15 cellular contexts compared by ENCODE assay signal in genomic region chr17:17175917-17176316, GRCh38. TPM values are rescaled to one million over a fixed set of nuclear protein-coding genes. Genes with fewer than 3 reads are reported as not detected.
DNase-seq lines count a peak whose midpoint lies in the region; ATAC-seq and TF ChIP-seq lines count a peak whose summit lies in the region.
"Had no signal": no experiment of that assay in that cellular context is flagged by ENCODE, and none has a peak within 500 bp of the region (broad histone marks: within the 10 kb centered on the region; RNA-seq: fewer than 3 reads in every experiment).

No MANE protein-coding gene starts in this region.

- peaks cover 16 to 98% (median 55%) of the 10 kb centered on the region in 6 donors for H3K4me1 ChIP-seq in spleen
- H3K4me1 ChIP-seq: testis had no signal

- no peaks in the 10 kb centered on the region for H3K9me3 Mint-ChIP-seq in activated T-cell treated with anti-CD3 and anti-CD28 coated beads, Interleukin-2, amount 50 U/mL, for 72 hours
- H3K9me3 Mint-ChIP-seq in activated naive CD4-positive, alpha-beta T cell treated with anti-CD3 and anti-CD28 coated beads, Interleukin-2, amount 50 U/mL, for 24 hours = no peaks in the 10 kb centered on the region

- H3K4me3 Mint-ChIP-seq in activated T-cell treated with anti-CD3 and anti-CD28 coated beads, Interleukin-2, amount 50 U/mL, for 72 hours = peak overlapping the region; percentile 53 to 74
- H3K4me3 Mint-ChIP-seq in activated naive CD4-positive, alpha-beta T cell treated with anti-CD3 and anti-CD28 coated beads, Interleukin-2, amount 50 U/mL, for 24 hours = peak overlapping the region; percentile 59

- H3K27me3 ChIP-seq in spleen (replicated peaks in 1 of 7) = no peaks in the 10 kb centered on the region
- H3K27me3 ChIP-seq: body of pancreas, testis had no signal

- no peak for TF ChIP-seq CTCF in spleen (IDR thresholded peaks at IDR 0.05 in 8 of 11, conservative IDR thresholded peaks at IDR 0.05 in 3 of 11)

- WGBS in spleen, 5 donors = 28 to 60% (median 46%) methylated on average over 8 to 12 of the region's 12 CpGs

- peaks cover 0 to 100% (median 95%) of the 10 kb centered on the region in 6 donors for H3K36me3 ChIP-seq in spleen

- peak overlapping the region; percentile 9 to 78 (median 69) for H3K27ac ChIP-seq in spleen
- H3K27ac ChIP-seq: body of pancreas, testis had no signal

- H3K9me3 ChIP-seq in spleen = no peaks in the 10 kb centered on the region
- H3K9me3 ChIP-seq: body of pancreas, testis had no signal

- ATAC-seq in activated T-cell treated with anti-CD3 and anti-CD28 coated beads, Interleukin-2, amount 50 U/mL, for 72 hours (replicated peaks in 1 of 2) = no peak
- peak; percentile 43 for ATAC-seq in HG03460 (IDR thresholded peaks at IDR 0.05; ENCODE audit: unreplicated experiment)
- no peak for ATAC-seq in HG03025 (IDR thresholded peaks at IDR 0.05; ENCODE audit: low FRiP score, unreplicated experiment)
- ATAC-seq: body of pancreas had no signal

- H3K27ac Mint-ChIP-seq in activated T-cell treated with anti-CD3 and anti-CD28 coated beads, Interleukin-2, amount 50 U/mL, for 72 hours = peak overlapping the region; percentile 79
- H3K27ac Mint-ChIP-seq in activated naive CD4-positive, alpha-beta T cell treated with anti-CD3 and anti-CD28 coated beads, Interleukin-2, amount 50 U/mL, for 24 hours = peak overlapping the region; percentile 71

- H3K4me1 Mint-ChIP-seq in activated T-cell treated with anti-CD3 and anti-CD28 coated beads, Interleukin-2, amount 50 U/mL, for 72 hours (ENCODE audit: low read depth) = peaks cover 65% of the 10 kb centered on the region
- peaks cover 87% of the 10 kb centered on the region for H3K4me1 Mint-ChIP-seq in activated naive CD4-positive, alpha-beta T cell treated with anti-CD3 and anti-CD28 coated beads, Interleukin-2, amount 50 U/mL, for 24 hours

- TF ChIP-seq POLR2A in spleen (IDR thresholded peaks at IDR 0.05) = no peak

- peak overlapping the region in 1 of 8 donors; percentile 18 for H3K4me3 ChIP-seq in spleen
- H3K4me3 ChIP-seq: body of pancreas, testis had no signal

- peaks cover 6 to 21% of the 10 kb centered on the region in 2 donors for H3K36me3 Mint-ChIP-seq in activated T-cell treated with anti-CD3 and anti-CD28 coated beads, Interleukin-2, amount 50 U/mL, for 72 hours (ENCODE audit: insufficient read depth in 2 of 2)
- H3K36me3 Mint-ChIP-seq in activated naive CD4-positive, alpha-beta T cell treated with anti-CD3 and anti-CD28 coated beads, Interleukin-2, amount 50 U/mL, for 24 hours = peaks cover 10% of the 10 kb centered on the region

- intact Hi-C loops in spleen (cut with DNase I; ENCODE audit: low total_unique reads) = loop anchor here (10.0 kb wide), 1 partner anchor 59 kb away; the partner anchor contains the start of gene FLCN

- H3K27me3 Mint-ChIP-seq in activated T-cell treated with anti-CD3 and anti-CD28 coated beads, Interleukin-2, amount 50 U/mL, for 72 hours (ENCODE audit: low read depth) = no peaks in the 10 kb centered on the region
- H3K27me3 Mint-ChIP-seq in activated naive CD4-positive, alpha-beta T cell treated with anti-CD3 and anti-CD28 coated beads, Interleukin-2, amount 50 U/mL, for 24 hours = no peaks in the 10 kb centered on the region

- DNase-seq in activated T-cell treated with anti-CD3 and anti-CD28 coated beads, Interleukin-2, amount 50 U/mL, for 72 hours = no peak
- DNase-seq in activated T-cell treated with anti-CD3 and anti-CD28 coated beads for 4 hours (no peak), spleen (no peak), HCEC 1CT (no peak), D341Med (ENCODE audit: low spot score) (no peak)
- DNase-seq: activated CD8-positive, alpha-beta memory T cell treated with anti-CD3 and anti-CD28 coated beads, Interleukin-2, amount 50 U/mL, for 48 hours; body of pancreas; foreskin melanocyte; mesenchymal stem cell; NCI-H187; NCI-H774; testis had no signal

RNA-seq across cellular contexts. Expression of gene PLD6, which starts 30.2 kb away (rescaled TPM):
- 1 to 10 TPM; 6.8 to 8.0 TPM for total RNA-seq in activated T-cell treated with anti-CD3 and anti-CD28 coated beads, Interleukin-2, amount 50 U/mL, for 72 hours
- 1 to 10 TPM; 1.4 to 5.6 (median 3.7) TPM for total RNA-seq in spleen
- 1 to 10 TPM; 2.2 to 3.9 (median 3.0) TPM for polyA plus RNA-seq in spleen
